In the genomic region with DNA sequence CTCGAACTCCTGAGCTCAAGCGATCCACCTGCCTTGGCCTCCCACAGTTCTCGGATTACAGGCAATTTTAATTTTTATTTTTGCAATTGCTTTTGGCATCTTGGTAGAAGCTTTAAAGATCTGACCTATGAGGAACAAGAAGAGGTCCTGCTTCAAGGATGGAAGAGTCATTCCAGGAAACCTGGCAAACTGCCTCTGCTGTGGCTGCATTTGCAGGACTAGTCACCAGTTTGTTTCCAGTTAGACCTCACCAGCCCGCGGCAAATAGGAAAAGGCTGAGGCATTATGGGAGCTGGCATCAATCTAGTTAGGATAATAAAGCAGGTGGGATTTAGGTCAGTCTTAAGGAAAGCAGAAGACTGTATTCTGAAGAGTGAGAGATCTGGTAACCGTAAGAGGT, we compare ENCODE assay signal across 23 cellular contexts. TPM values are rescaled to one million over a fixed set of nuclear protein-coding genes. Genes with fewer than 3 reads are reported as not detected.
A peak's percentile ranks its signal among the peaks of the same experiment; 100 is the strongest.
DNase-seq lines count a peak whose midpoint lies in the region; ATAC-seq and TF ChIP-seq lines count a peak whose summit lies in the region.
"Had no signal": no experiment of that assay in that cellular context is flagged by ENCODE, and none has a peak within 500 bp of the region (broad histone marks: within the 10 kb centered on the region; RNA-seq: fewer than 3 reads in every experiment).

No MANE protein-coding gene starts in this region.

- no peaks in the 10 kb centered on the region for H3K9me3 ChIP-seq in lower lobe of right lung
- H3K9me3 ChIP-seq in psoas muscle, result no peaks in the 10 kb centered on the region
- H3K9me3 ChIP-seq: gastroesophageal sphincter, upper lobe of left lung had no signal

- H3K4me3 Mint-ChIP-seq in HFFc6, result no peak overlapping the region
- H3K4me3 Mint-ChIP-seq: neural crest cell had no signal

- no peak overlapping the region for H3K4me3 ChIP-seq in astrocyte of the spinal cord (ENCODE audit: low read depth, low read length)
- no peak overlapping the region for H3K4me3 ChIP-seq in lower lobe of right lung
- H3K4me3 ChIP-seq in psoas muscle, result no peak overlapping the region
- H3K4me3 ChIP-seq: gastroesophageal sphincter, upper lobe of left lung had no signal

- DNase-seq in DMS 273 (lab: John Stamatoyannopoulos, UW; ENCODE audit: unreplicated experiment) (peak; percentile 7), DMS 273 treated with DMSO at 0.1 percent for 48 hours (lab: John Stamatoyannopoulos, UW) (no peak), HFFc6 (peak; percentile 21), astrocyte of the spinal cord (ENCODE audit: low read depth, low spot score) (peak; percentile 41), lower lobe of right lung (peak; percentile 43), psoas muscle (no peak), HCEC 1CT (no peak)
- DNase-seq: activated CD4-positive, alpha-beta T cell treated with anti-CD3 and anti-CD28 coated beads, Interleukin-2, amount 50 U/mL, for 4 hours; activated gamma-delta T cell; aorta; C1 segment of cervical spinal cord; Kasumi-1; left cardiac atrium; midbrain; NCI-H2171 treated with DMSO at 0.1 percent for 48 hours; stimulated activated CD4-positive, alpha-beta T cell treated with anti-CD3 and anti-CD28 coated beads, Interleukin-1b, Interleukin-23, amount 100 ng/mL, for 48 hours; stimulated activated naive CD4-positive, alpha-beta T cell treated with Interleukin-2 at 50 U/mL for 16 hours; T-helper 1 cell had no signal

- H3K4me1 Mint-ChIP-seq in HFFc6 (ENCODE audit: low read depth), result peaks cover 33% of the 10 kb centered on the region

- in situ Hi-C loops in astrocyte of the spinal cord (cut with HindIII; ENCODE audit: low sequenced_read_pairs), result no loop called here

- H3K27me3 ChIP-seq in lower lobe of right lung (ENCODE audit: low read depth), result no peaks in the 10 kb centered on the region
- H3K27me3 ChIP-seq in psoas muscle (ENCODE audit: insufficient read depth in 3 of 3, low read length in 2 of 3), result peaks cover 0 to 19% (median 0%) of the 10 kb centered on the region in 3 donors
- H3K27me3 ChIP-seq: gastroesophageal sphincter, upper lobe of left lung had no signal

- no peak overlapping the region for H3K27ac Mint-ChIP-seq in HFFc6

- H3K4me1 ChIP-seq in lower lobe of right lung (peaks cover 4% of the 10 kb centered on the region), psoas muscle (no peaks in the 10 kb centered on the region)

- 72 to 85% (median 77%) methylated on average over 6 of the region's 6 CpGs for WGBS in psoas muscle, 3 donors

- no peak overlapping the region for H3K27ac ChIP-seq in lower lobe of right lung
- H3K27ac ChIP-seq in psoas muscle, result no peak overlapping the region
- H3K27ac ChIP-seq: 22Rv1 had no signal

- ATAC-seq in lower lobe of right lung, result peak in 1 of 2 donors; percentile 6
- no peak for ATAC-seq in psoas muscle
- no peak for ATAC-seq in HG02763 (IDR thresholded peaks at IDR 0.05; ENCODE audit: unreplicated experiment)
- ATAC-seq: gastroesophageal sphincter, left cardiac atrium had no signal

- H3K27me3 Mint-ChIP-seq in HFFc6 (ENCODE audit: insufficient read depth), result no peaks in the 10 kb centered on the region; the same call in 1 of the 2 replicates

- no peaks in the 10 kb centered on the region for H3K36me3 Mint-ChIP-seq in HFFc6 (ENCODE audit: low read depth)

- intact Hi-C loops in lower lobe of right lung (cut with DNase I) (no loop called here), psoas muscle (cut with DNase I) (loop anchor here in 1 of 2 donors (10.0 kb wide), 1 partner anchor 1148 kb away; no protein-coding TSS in a partner anchor)

- no peaks in the 10 kb centered on the region for H3K9me3 Mint-ChIP-seq in HFFc6

- H3K36me3 ChIP-seq in lower lobe of right lung (no peaks in the 10 kb centered on the region), psoas muscle (ENCODE audit: insufficient read depth in 1 of 2, low read depth in 1 of 2) (no peaks in the 10 kb centered on the region)
- H3K36me3 ChIP-seq: gastroesophageal sphincter, upper lobe of left lung had no signal

- TF ChIP-seq CTCF in HFFc6 (IDR thresholded peaks at IDR 0.05) (no peak), astrocyte of the spinal cord (IDR thresholded peaks at IDR 0.05; ENCODE audit: low read depth, low read length) (no peak), lower lobe of right lung (IDR thresholded peaks at IDR 0.05) (no peak), psoas muscle (IDR thresholded peaks at IDR 0.05) (no peak)

RNA-seq across cellular contexts. Expression of a gene that starts 51.9 kb away (rescaled TPM):
- 10 to 100 TPM; 29.2 to 33.0 (median 31.9) TPM for total RNA-seq in HFFc6 (2021; fragmentation: NEBNext Ultra II Directional; extraction: Animal tissue kit (Norgen Biotek cat#: 25700))
- total RNA-seq in lower lobe of right lung (25.7 TPM), psoas muscle (10 to 100 TPM; 13.0 to 15.7 (median 14.8) TPM)
- 10 to 100 TPM in 2 of 3 donors, 1 to 10 TPM in 1; 7.9 to 23.5 (median 11.8) TPM for polyA plus RNA-seq in psoas muscle

Comparison
In these comparisons a context has a peak if more than half of its experiments do, and no peak if none do; other contexts are left out.
1. DNase-seq: peak in DMS 273 (single experiment), HFFc6 (single experiment), astrocyte of the spinal cord (single experiment) and lower lobe of right lung (single experiment); none in DMS 273 treated with DMSO at 0.1 percent for 48 hours (single experiment), psoas muscle (0 of 2) and HCEC 1CT (single experiment).